Comparison of ENCODE assay signal across 8 cellular contexts in the genomic region with DNA sequence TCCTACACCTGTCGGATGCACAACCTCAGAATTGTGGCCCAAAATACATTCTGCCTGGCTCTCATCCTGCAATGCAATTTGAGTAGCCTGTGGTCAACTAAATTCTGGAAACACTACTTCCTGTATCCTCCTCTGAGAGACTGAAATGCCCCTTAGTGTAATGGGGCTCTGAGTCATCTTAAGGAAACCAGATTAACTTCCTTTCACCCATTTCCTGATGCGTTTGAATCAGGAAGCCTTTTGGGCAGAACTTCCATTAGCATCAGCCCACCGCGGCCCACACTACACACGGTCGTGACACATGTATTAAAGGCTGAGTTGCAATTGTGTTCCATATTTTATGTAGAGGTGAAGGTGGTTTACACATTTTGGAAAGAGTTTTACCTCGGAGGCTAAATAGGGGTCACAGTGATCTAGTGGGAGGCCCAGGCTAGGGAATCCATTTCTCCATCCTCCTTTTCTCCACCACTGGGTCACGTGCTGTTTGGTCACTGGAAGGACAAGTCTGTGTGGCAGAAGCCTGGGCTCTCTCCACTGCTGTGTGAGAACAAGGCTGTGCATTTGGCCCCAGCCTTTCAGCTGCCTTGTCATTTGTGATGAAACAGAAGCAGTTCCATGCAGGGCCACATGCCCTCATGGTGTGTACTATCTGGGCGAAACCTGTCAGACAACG. TPM values are rescaled to one million over a fixed set of nuclear protein-coding genes. Genes with fewer than 3 reads are reported as not detected.
DNase-seq lines count a peak whose midpoint lies in the region; ATAC-seq and TF ChIP-seq lines count a peak whose summit lies in the region.

No MANE protein-coding gene starts in this region.

- peak overlapping the region; percentile 65 to 84 for H3K27ac Mint-ChIP-seq in natural killer cell

- no peaks in the 10 kb centered on the region for H3K36me3 Mint-ChIP-seq in natural killer cell

- ATAC-seq in GM18909 (IDR thresholded peaks at IDR 0.05; ENCODE audit: poor library complexity, unreplicated experiment) (peak; percentile 40), natural killer cell (peak; percentile 49 to 77 (median 58)), HG02970 (IDR thresholded peaks at IDR 0.05; ENCODE audit: low FRiP score, unreplicated experiment) (no peak)

- no peaks in the 10 kb centered on the region for H3K27me3 Mint-ChIP-seq in natural killer cell (ENCODE audit: low read depth in 2 of 2)

- H3K9me3 Mint-ChIP-seq in natural killer cell = no peaks in the 10 kb centered on the region

- peak overlapping the region; percentile 3 for H3K4me3 Mint-ChIP-seq in natural killer cell

- H3K4me1 Mint-ChIP-seq in natural killer cell = peaks cover 34 to 53% of the 10 kb centered on the region in 2 donors

- TF ChIP-seq CTCF in natural killer cell (IDR thresholded peaks at IDR 0.05) (no peak), GM20000 (IDR thresholded peaks at IDR 0.05; ENCODE audit: extremely low read depth, missing control alignments) (no peak)

- DNase-seq in LoVo (ENCODE audit: low spot score) (peak; percentile 56), amniotic epithelial cell (ENCODE audit: low read depth) (peak; percentile 58), natural killer cell (no peak), HuH-7.5 (ENCODE audit: low spot score) (no peak), cerebellum (ENCODE audit: low spot score) (no peak), GM20000 (ENCODE audit: low spot score) (no peak)

- intact Hi-C loops in natural killer cell (cut with micrococcal nuclease) = no loop called here

RNA-seq across cellular contexts. Expression of a gene that starts 55.9 kb away (rescaled TPM):
- total RNA-seq in natural killer cell (10 to 100 TPM; 38.4 to 48.9 (median 44.9) TPM), cerebellum (17.4 TPM)

Comparison
In these comparisons a context has a peak if more than half of its experiments do, and no peak if none do; other contexts are left out.
1. DNase-seq: peak in LoVo (single experiment) and amniotic epithelial cell (single experiment); none in natural killer cell (single experiment), HuH-7.5 (single experiment), cerebellum (single experiment) and GM20000 (single experiment).